Comparison of ENCODE assay signal across 19 cellular contexts in the genomic region with DNA sequence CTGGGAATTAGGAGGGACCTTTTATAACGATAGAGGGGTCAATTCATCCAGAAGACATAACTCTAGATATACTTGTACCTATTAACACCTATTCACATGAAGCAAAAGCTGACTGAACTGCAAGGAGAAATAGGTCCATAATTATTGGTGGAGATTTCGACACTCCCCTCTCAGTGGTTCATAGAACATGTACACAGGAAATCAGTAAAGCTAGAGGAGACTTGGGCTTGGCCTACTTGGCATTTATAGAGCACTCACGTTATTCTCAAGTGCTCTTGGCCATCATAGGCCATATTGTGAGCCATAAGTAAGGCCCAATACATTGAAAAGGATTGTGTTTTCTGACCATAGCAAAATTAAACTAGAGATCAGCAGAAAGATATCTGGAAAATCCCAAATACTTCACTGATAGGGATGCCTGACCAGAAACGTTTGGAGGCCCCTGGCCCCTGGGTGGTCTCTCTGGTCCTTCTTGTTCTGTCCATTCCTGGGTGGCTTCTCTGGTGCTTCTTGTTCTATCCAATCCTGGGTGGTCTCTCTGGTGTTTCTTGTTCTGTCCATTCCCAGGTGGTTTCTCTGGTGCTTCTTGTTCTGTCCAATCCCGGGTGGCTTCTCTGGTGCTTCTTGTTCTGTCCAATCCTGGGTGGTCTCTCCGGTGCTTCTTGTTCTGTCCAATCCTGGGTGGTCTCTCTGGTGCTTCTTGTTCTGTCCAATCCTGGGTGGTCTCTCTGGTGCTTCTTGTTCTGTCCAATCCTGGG. TPM values are rescaled to one million over a fixed set of nuclear protein-coding genes. Genes with fewer than 3 reads are reported as not detected.
DNase-seq lines count a peak whose midpoint lies in the region; ATAC-seq, FAIRE-seq and TF ChIP-seq lines count a peak whose summit lies in the region.
"Had no signal": no experiment of that assay in that cellular context is flagged by ENCODE, and none has a peak within 500 bp of the region (broad histone marks: within the 10 kb centered on the region; RNA-seq: fewer than 3 reads in every experiment).

No MANE protein-coding gene starts in this region.

- TF ChIP-seq POLR2A in HepG2 (IDR thresholded peaks at IDR 0.05; ENCODE audit: insufficient read depth in 1 of 2, low read depth in 2 of 2, low read length in 2 of 2), result no peak
- no peak for TF ChIP-seq POLR2A in right lobe of liver (IDR thresholded peaks at IDR 0.05)

- in situ Hi-C loops in HepG2 (cut with HindIII; ENCODE audit: extremely low pct_ligation_motif_present, low pct_unique_long_range_greater_than_20kb), result no loop called here

- POLR2A ChIA-PET in HepG2 (lab: Yijun Ruan, JAX), result no interaction called here

- H3K27me3 ChIP-seq in HepG2 (ENCODE audit: control insufficient read depth in 1 of 2, insufficient read depth in 2 of 2, low read length in 2 of 2) (no peaks in the 10 kb centered on the region), right lobe of liver (no peaks in the 10 kb centered on the region)

- no peak for TF ChIP-seq EP300 in HepG2 (IDR thresholded peaks at IDR 0.05; ENCODE audit: low read depth in 2 of 2, low read length in 2 of 2)
- no peak for TF ChIP-seq EP300 in HepG2 (CRISPR knock-in tag; IDR thresholded peaks at IDR 0.05; ENCODE audit: borderline replicate concordance)

- H3K4me3 ChIP-seq in HepG2 (replicated peaks in 1 of 3; ENCODE audit: insufficient read depth in 1 of 3, low read depth in 2 of 3, low read length in 3 of 3) (no peak overlapping the region), right lobe of liver (no peak overlapping the region), choroid plexus epithelial cell (ENCODE audit: low read depth, low read length) (no peak overlapping the region)
- H3K4me3 ChIP-seq: GM12878, GM23248 had no signal

- CTCF ChIA-PET in HepG2 (lab: Yijun Ruan, JAX; ENCODE audit: low intra/inter-chr PET ratio, low total read pairs), result no interaction called here

- no peak overlapping the region for H3K27ac ChIP-seq in HepG2 (ENCODE audit: extremely low read length, insufficient read depth, low read length)
- H3K27ac ChIP-seq in right lobe of liver, result no peak overlapping the region
- H3K27ac ChIP-seq: GM23248, HL-60 had no signal

- H3K9me3 Mint-ChIP-seq in osteocyte (ENCODE audit: unreplicated experiment), result peaks cover 7% of the 10 kb centered on the region
- no peaks in the 10 kb centered on the region for H3K9me3 Mint-ChIP-seq in stimulated activated memory B cell treated with anti-CD40 and anti-IgM and Interleukin-4, amounts not matched to agents 10 μg/mL and 1 μg/mL and 100 μg/mL, for 72 hours
- H3K9me3 Mint-ChIP-seq: CD4-positive, alpha-beta T cell had no signal

- 25% methylated on average over 6 of the region's 6 CpGs for WGBS in HepG2 (ENCODE audit: low lambda C conversion rate)
- WGBS in right lobe of liver (ENCODE audit: insufficient coverage, low coverage, low lambda C conversion rate, missing lambda C conversion rate), result 75% methylated on average over 4 of the region's 6 CpGs

- H3K36me3 Mint-ChIP-seq in osteocyte (ENCODE audit: unreplicated experiment), result peaks cover 2% of the 10 kb centered on the region
- H3K36me3 Mint-ChIP-seq in stimulated activated memory B cell treated with anti-CD40 and anti-IgM and Interleukin-4, amounts not matched to agents 10 μg/mL and 1 μg/mL and 100 μg/mL, for 72 hours, result peaks cover 67% of the 10 kb centered on the region

- no peak overlapping the region for H3K4me2 ChIP-seq in HepG2 (ENCODE audit: low read depth, low read length)

- no peak overlapping the region for H3K4me3 Mint-ChIP-seq in osteocyte (ENCODE audit: unreplicated experiment)
- H3K4me3 Mint-ChIP-seq in stimulated activated memory B cell treated with anti-CD40 and anti-IgM and Interleukin-4, amounts not matched to agents 10 μg/mL and 1 μg/mL and 100 μg/mL, for 72 hours, result no peak overlapping the region
- H3K4me3 Mint-ChIP-seq: B cell; CD4-positive, alpha-beta T cell had no signal

- no peak overlapping the region for H3K9ac ChIP-seq in HepG2 (ENCODE audit: insufficient read depth, low read depth, low read length)
- H3K9ac ChIP-seq: GM23248 had no signal

- TF ChIP-seq RAD21 in HepG2 (CRISPR knock-in tag; IDR thresholded peaks at IDR 0.05), result no peak

- peaks cover 30% of the 10 kb centered on the region for H3K27me3 Mint-ChIP-seq in osteocyte (ENCODE audit: unreplicated experiment)
- no peaks in the 10 kb centered on the region for H3K27me3 Mint-ChIP-seq in stimulated activated memory B cell treated with anti-CD40 and anti-IgM and Interleukin-4, amounts not matched to agents 10 μg/mL and 1 μg/mL and 100 μg/mL, for 72 hours
- H3K27me3 Mint-ChIP-seq: B cell; CD4-positive, alpha-beta T cell had no signal

- H3K27ac Mint-ChIP-seq in osteocyte (ENCODE audit: unreplicated experiment), result no peak overlapping the region
- H3K27ac Mint-ChIP-seq in stimulated activated memory B cell treated with anti-CD40 and anti-IgM and Interleukin-4, amounts not matched to agents 10 μg/mL and 1 μg/mL and 100 μg/mL, for 72 hours, result no peak overlapping the region
- H3K27ac Mint-ChIP-seq: B cell; CD4-positive, alpha-beta T cell had no signal

- H3K4me1 ChIP-seq in HepG2 (ENCODE audit: insufficient read depth, low read length) (no peaks in the 10 kb centered on the region), right lobe of liver (no peaks in the 10 kb centered on the region)

- intact Hi-C loops in HepG2 (cut with micrococcal nuclease; ENCODE audit: unreplicated experiment) (no loop called here), right lobe of liver (cut with DNase I) (no loop called here)

- no peaks in the 10 kb centered on the region for H4K20me1 ChIP-seq in HepG2 (ENCODE audit: insufficient read depth, low read length)

- H3K79me2 ChIP-seq in HepG2 (ENCODE audit: insufficient read depth, low read length), result no peaks in the 10 kb centered on the region

- H2AFZ ChIP-seq in HepG2 (ENCODE audit: low read length), result no peak overlapping the region
- H2AFZ ChIP-seq: GM23248 had no signal

- TF ChIP-seq CTCF in HepG2 (CRISPR knock-in tag; IDR thresholded peaks at IDR 0.05) (no peak), right lobe of liver (IDR thresholded peaks at IDR 0.05) (no peak), choroid plexus epithelial cell (conservative IDR thresholded peaks at IDR 0.05; ENCODE audit: low read depth, low read length) (no peak), osteocyte (IDR thresholded peaks at IDR 0.05) (no peak)

- DNase-seq in HepG2 (ENCODE audit: low spot score) (no peak), right lobe of liver (no peak), choroid plexus epithelial cell (ENCODE audit: low read depth) (peak; percentile 9), osteocyte (ENCODE audit: extremely low spot score, unreplicated experiment) (peak; percentile 40), SKM-1 (lab: John Stamatoyannopoulos, UW; ENCODE audit: unreplicated experiment) (no peak), NCI-H345 treated with DMSO at 0.1 percent for 48 hours (lab: John Stamatoyannopoulos, UW; ENCODE audit: unreplicated experiment) (no peak)
- DNase-seq: C1 segment of cervical spinal cord; Calu3; CD4-positive, alpha-beta T cell; DMS79; GM23248 had no signal

- H3K4me1 Mint-ChIP-seq in osteocyte (ENCODE audit: unreplicated experiment), result no peaks in the 10 kb centered on the region
- peaks cover 16% of the 10 kb centered on the region for H3K4me1 Mint-ChIP-seq in stimulated activated memory B cell treated with anti-CD40 and anti-IgM and Interleukin-4, amounts not matched to agents 10 μg/mL and 1 μg/mL and 100 μg/mL, for 72 hours

- FAIRE-seq in HepG2 (lab: Jason Lieb, UNC), result no peak
- FAIRE-seq: A204.1, GM12878, GM18507, H54 had no signal

- H3K9me3 ChIP-seq in HepG2 (ENCODE audit: low read length) (no peaks in the 10 kb centered on the region; the same call in 1 of the 2 replicates), right lobe of liver (no peaks in the 10 kb centered on the region)

- ATAC-seq in HepG2 (no peak), right lobe of liver (no peak)
- ATAC-seq in stimulated activated memory B cell treated with anti-CD40 and anti-IgM and Interleukin-4, amounts not matched to agents 10 μg/mL and 1 μg/mL and 100 μg/mL, for 72 hours, result no peak
- ATAC-seq: GM12878, HCT116 had no signal

- BruUV-seq in HepG2 (replicated peaks; lab: Mats Ljungman, UMichigan), result no TSS peak

- no peaks in the 10 kb centered on the region for H3K36me3 ChIP-seq in HepG2 (replicated peaks in 1 of 2; ENCODE audit: control insufficient read depth in 1 of 2, insufficient read depth in 2 of 2, low read length in 2 of 2)
- H3K36me3 ChIP-seq in right lobe of liver, result peaks cover 0 to 28% (median 0%) of the 10 kb centered on the region in 4 donors

RNA-seq across cellular contexts. Expression of gene SNED1, which starts 49.0 kb away (rescaled TPM):
- total RNA-seq in HepG2 (2016; rRNA removed; fragmentation: Illumina TruSeq; extraction: Trizol), result 0.15 TPM in 1 of 2 replicates, not detected in the other
- total RNA-seq in HepG2 (2016; cell fraction: cytosol; rRNA removed; fragmentation: Illumina TruSeq; extraction: Trizol; ENCODE audit: low read depth), result 0.09 and 0.10 TPM in 2 replicates
- 0.03 and 0.26 TPM in 2 replicates for total RNA-seq in HepG2 (2016; cell fraction: insoluble cytoplasmic fraction; rRNA removed; fragmentation: Illumina TruSeq; extraction: Trizol)
- total RNA-seq in HepG2 (2016; cell fraction: membrane; rRNA removed; fragmentation: Illumina TruSeq; extraction: Trizol), result 0.10 and 0.12 TPM in 2 replicates
- total RNA-seq in HepG2 (2016; cell fraction: nucleus; rRNA removed; fragmentation: Illumina TruSeq; extraction: Trizol), result 0.13 and 0.62 TPM in 2 replicates
- 0.35 and 0.65 TPM in 2 replicates for polyA plus RNA-seq in HepG2 (2011; rRNA removed)
- 0.06 and 0.32 TPM in 2 replicates for polyA plus RNA-seq in HepG2 (2011; cell fraction: cytosol; rRNA removed)
- 1.2 and 1.4 TPM in 2 replicates for polyA plus RNA-seq in HepG2 (2011; cell fraction: nucleus; rRNA removed)
- polyA plus RNA-seq in HepG2 (2012), result 0.31 and 0.46 TPM in 2 replicates
- 0.03 and 0.10 TPM in 2 replicates for polyA plus RNA-seq in HepG2 (2016; cell fraction: cytosol; fragmentation: Illumina TruSeq; extraction: Trizol; ENCODE audit: low read depth)
- 0.04 and 0.24 TPM in 2 replicates for polyA plus RNA-seq in HepG2 (2016; cell fraction: insoluble cytoplasmic fraction; fragmentation: Illumina TruSeq; extraction: Trizol; ENCODE audit: low read depth)
- 0.02 and 0.09 TPM in 2 replicates for polyA plus RNA-seq in HepG2 (2016; cell fraction: membrane; fragmentation: Illumina TruSeq; extraction: Trizol; ENCODE audit: low read depth)
- polyA plus RNA-seq in HepG2 (2016; cell fraction: nucleus; fragmentation: Illumina TruSeq; extraction: Trizol; ENCODE audit: insufficient read depth, low read depth), result 0.19 and 1.7 TPM in 2 replicates
- polyA minus RNA-seq in HepG2 (2011; rRNA and poly(A)+ RNA removed; ENCODE audit: low replicate concordance), result 0.96 and 3.2 TPM in 2 replicates
- polyA minus RNA-seq in HepG2 (2011; cell fraction: cytosol; rRNA and poly(A)+ RNA removed), result 0.44 and 0.79 TPM in 2 replicates
- polyA minus RNA-seq in HepG2 (2011; cell fraction: nucleus; rRNA and poly(A)+ RNA removed), result 0.52 and 0.99 TPM in 2 replicates
- total RNA-seq in right lobe of liver, result 10 to 100 TPM in 4 of 6 experiments, 1 to 10 TPM in 2; 7.4 to 27.8 (median 13.2) TPM
- 17.6 and 19.4 TPM in 2 replicates for total RNA-seq in osteocyte

RNA-seq across cellular contexts. Expression of gene MTERF4, which starts 54.7 kb away (rescaled TPM):
- 59.8 and 61.5 TPM in 2 replicates for total RNA-seq in HepG2 (2016; rRNA removed; fragmentation: Illumina TruSeq; extraction: Trizol)
- total RNA-seq in HepG2 (2016; cell fraction: cytosol; rRNA removed; fragmentation: Illumina TruSeq; extraction: Trizol; ENCODE audit: low read depth), result 20.2 and 20.4 TPM in 2 replicates
- total RNA-seq in HepG2 (2016; cell fraction: insoluble cytoplasmic fraction; rRNA removed; fragmentation: Illumina TruSeq; extraction: Trizol), result 57.2 and 63.4 TPM in 2 replicates
- 27.2 and 28.3 TPM in 2 replicates for total RNA-seq in HepG2 (2016; cell fraction: membrane; rRNA removed; fragmentation: Illumina TruSeq; extraction: Trizol)
- 47.3 and 61.7 TPM in 2 replicates for total RNA-seq in HepG2 (2016; cell fraction: nucleus; rRNA removed; fragmentation: Illumina TruSeq; extraction: Trizol)
- 37.1 and 50.5 TPM in 2 replicates for polyA plus RNA-seq in HepG2 (2011; rRNA removed)
- polyA plus RNA-seq in HepG2 (2011; cell fraction: cytosol; rRNA removed), result 29.8 and 33.1 TPM in 2 replicates
- polyA plus RNA-seq in HepG2 (2011; cell fraction: nucleus; rRNA removed), result 71.5 and 77.4 TPM in 2 replicates
- polyA plus RNA-seq in HepG2 (2012), result 27.8 and 38.2 TPM in 2 replicates
- polyA plus RNA-seq in HepG2 (2016; cell fraction: cytosol; fragmentation: Illumina TruSeq; extraction: Trizol; ENCODE audit: low read depth), result 18.2 and 22.9 TPM in 2 replicates
- polyA plus RNA-seq in HepG2 (2016; cell fraction: insoluble cytoplasmic fraction; fragmentation: Illumina TruSeq; extraction: Trizol; ENCODE audit: low read depth), result 67.1 and 69.1 TPM in 2 replicates
- 20.0 and 22.3 TPM in 2 replicates for polyA plus RNA-seq in HepG2 (2016; cell fraction: membrane; fragmentation: Illumina TruSeq; extraction: Trizol; ENCODE audit: low read depth)
- 82.3 and 82.6 TPM in 2 replicates for polyA plus RNA-seq in HepG2 (2016; cell fraction: nucleus; fragmentation: Illumina TruSeq; extraction: Trizol; ENCODE audit: insufficient read depth, low read depth)
- 31.6 and 46.9 TPM in 2 replicates for polyA minus RNA-seq in HepG2 (2011; rRNA and poly(A)+ RNA removed; ENCODE audit: low replicate concordance)
- polyA minus RNA-seq in HepG2 (2011; cell fraction: cytosol; rRNA and poly(A)+ RNA removed), result 15.7 and 20.7 TPM in 2 replicates
- polyA minus RNA-seq in HepG2 (2011; cell fraction: nucleus; rRNA and poly(A)+ RNA removed), result 76.1 and 79.6 TPM in 2 replicates
- total RNA-seq in right lobe of liver, result 10 to 100 TPM; 12.1 to 26.3 (median 17.0) TPM
- 32.4 and 36.8 TPM in 2 replicates for total RNA-seq in osteocyte

Comparison
In these comparisons a context has a peak if more than half of its experiments do, and no peak if none do; other contexts are left out.
1. RNA of gene SNED1, which starts 49.0 kb away (total RNA-seq): 17.6 to 19.4 TPM in osteocyte and 7.4 to 27.8 TPM in right lobe of liver; 0.03 to 0.62 TPM in HepG2; every median in the first group is over 4 times any median in the second.
2. DNase-seq: peak in choroid plexus epithelial cell (single experiment) and osteocyte (single experiment); none in HepG2 (single experiment), right lobe of liver (0 of 3), SKM-1 (single experiment) and NCI-H345 treated with DMSO at 0.1 percent for 48 hours (single experiment).